In genomic region chr4:15965325-15965724, GRCh38 we compare ENCODE assay signal across 28 cellular contexts. TPM values are rescaled to one million over a fixed set of nuclear protein-coding genes. Genes with fewer than 3 reads are reported as not detected.
"Had no signal": no experiment of that assay in that cellular context is flagged by ENCODE, and none has a peak within 500 bp of the region (broad histone marks: within the 10 kb centered on the region; RNA-seq: fewer than 3 reads in every experiment).

No MANE protein-coding gene starts in this region.

- H3K4me3 ChIP-seq: ascending aorta, body of pancreas had no signal

- DNase-seq: activated B cell treated with CpG ODN at 0.5 μM for 24 hours; activated CD4-positive, alpha-beta T cell treated with anti-CD3 and anti-CD28 coated beads for 1 hour; activated CD4-positive, alpha-beta T cell treated with anti-CD3 and anti-CD28 coated beads, Interleukin-2, amount 10 ng/mL, durations not matched to agents 24 days and 14 days; activated CD4-positive, alpha-beta T cell treated with anti-CD3 and anti-CD28 coated beads, Interleukin-2, amount 50 U/mL, for 48 hours; activated CD8-positive, alpha-beta memory T cell treated with anti-CD3 and anti-CD28 coated beads, Interleukin-2, amount 10 ng/mL, durations not matched to agents 7 days and 5 days; activated effector memory CD4-positive, alpha-beta T cell treated with Interleukin-2 at 50 U/mL for 16 hours; activated naive CD4-positive, alpha-beta T cell; activated naive CD8-positive, alpha-beta T cell treated with anti-CD3 and anti-CD28 coated beads, Interleukin-2, amount 50 U/mL, for 24 hours; activated T-cell treated with anti-CD3 and anti-CD28 coated beads, Interleukin-2, amount 50 U/mL, for 24 hours; amniotic stem cell; body of pancreas; central memory CD4-positive, alpha-beta T cell; Kasumi-1; KBM-7; NCI-H1105 treated with DMSO at 0.1 percent for 48 hours; NCI-H1436 treated with DMSO at 0.1 percent for 48 hours; NCI-H187; NCI-H2081; NCI-H446; NCI-H524; PC-3; SHP77 treated with DMSO at 0.1 percent for 48 hours had no signal

- H3K27me3 ChIP-seq: ascending aorta, body of pancreas had no signal

- H3K27ac ChIP-seq: ascending aorta, body of pancreas had no signal

- ATAC-seq: activated CD8-positive, alpha-beta memory T cell treated with anti-CD3 and anti-CD28 coated beads, Interleukin-2, amount 10 ng/mL, durations not matched to agents 7 days and 5 days; activated naive CD4-positive, alpha-beta T cell treated with anti-CD3 and anti-CD28 coated beads, Interleukin-2, amount 50 U/mL, for 72 hours; activated naive CD8-positive, alpha-beta T cell treated with anti-CD3 and anti-CD28 coated beads, Interleukin-2, amount 50 U/mL, for 24 hours; body of pancreas; PC-3 had no signal

- H3K36me3 Mint-ChIP-seq: activated CD8-positive, alpha-beta memory T cell treated with anti-CD3 and anti-CD28 coated beads, Interleukin-2, amount 10 ng/mL, durations not matched to agents 7 days and 5 days; activated naive CD4-positive, alpha-beta T cell treated with anti-CD3 and anti-CD28 coated beads, Interleukin-2, amount 50 U/mL, for 72 hours had no signal

- H3K36me3 ChIP-seq: ascending aorta had no signal

- H3K4me1 ChIP-seq: ascending aorta, body of pancreas had no signal

- H3K9me3 Mint-ChIP-seq: activated CD4-positive, alpha-beta T cell treated with anti-CD3 and anti-CD28 coated beads, Interleukin-2, amount 10 ng/mL, durations not matched to agents 24 days and 14 days; T-helper 1 cell treated with Interleukin-12 subunit alpha and Interleukin-12 subunit beta and Interleukin-4 antibody, amounts not matched to agents 30 μg/mL and 1 μg/mL, for 36 hours had no signal

- H3K9me3 ChIP-seq: ascending aorta had no signal

- H3K27ac Mint-ChIP-seq: activated B cell treated with CpG ODN at 0.5 μM for 24 hours; activated CD4-positive, alpha-beta T cell treated with anti-CD3 and anti-CD28 coated beads, Interleukin-2, amount 10 ng/mL, durations not matched to agents 24 days and 14 days; activated CD8-positive, alpha-beta memory T cell treated with anti-CD3 and anti-CD28 coated beads, Interleukin-2, amount 10 ng/mL, durations not matched to agents 7 days and 5 days; activated naive CD8-positive, alpha-beta T cell treated with anti-CD3 and anti-CD28 coated beads, Interleukin-2, amount 50 U/mL, for 24 hours; activated T-cell treated with anti-CD3 and anti-CD28 coated beads, Interleukin-2, amount 50 U/mL, for 24 hours; activated T-helper 1 cell treated with anti-CD3 and anti-CD28 coated beads, Interleukin-12 subunit alpha, Interleukin-12 subunit beta, Interleukin-2, Interleukin-4 antibody, amounts not matched to agents 30 ng/mL and 10 ng/mL and 1 ng/mL, durations not matched to agents 14 hours and 24 hours and 36 hours; T-helper 1 cell treated with Interleukin-12 subunit alpha and Interleukin-12 subunit beta and Interleukin-4 antibody, amounts not matched to agents 30 μg/mL and 1 μg/mL, for 36 hours had no signal

- H3K4me3 Mint-ChIP-seq: activated B cell treated with CpG ODN at 0.5 μM for 24 hours; activated CD4-positive, alpha-beta T cell treated with anti-CD3 and anti-CD28 coated beads, Interleukin-2, amount 10 ng/mL, durations not matched to agents 24 days and 14 days; activated CD8-positive, alpha-beta memory T cell treated with anti-CD3 and anti-CD28 coated beads, Interleukin-2, amount 10 ng/mL, durations not matched to agents 7 days and 5 days; activated naive CD8-positive, alpha-beta T cell treated with anti-CD3 and anti-CD28 coated beads, Interleukin-2, amount 50 U/mL, for 24 hours; activated T-cell treated with anti-CD3 and anti-CD28 coated beads, Interleukin-2, amount 50 U/mL, for 24 hours; activated T-helper 1 cell treated with anti-CD3 and anti-CD28 coated beads, Interleukin-12 subunit alpha, Interleukin-12 subunit beta, Interleukin-2, Interleukin-4 antibody, amounts not matched to agents 30 ng/mL and 10 ng/mL and 1 ng/mL, durations not matched to agents 14 hours and 24 hours and 36 hours; T-helper 1 cell treated with Interleukin-12 subunit alpha and Interleukin-12 subunit beta and Interleukin-4 antibody, amounts not matched to agents 30 μg/mL and 1 μg/mL, for 36 hours had no signal

RNA-seq across cellular contexts. Expression of gene FGFBP2, which starts 2.4 kb away (rescaled TPM):
- total RNA-seq: ascending aorta, bronchial epithelial cell, PC-3 had no signal

RNA-seq across cellular contexts. Expression of gene FGFBP1, which starts 26.8 kb away (rescaled TPM):
- total RNA-seq: activated B cell treated with CpG ODN at 0.5 μM for 24 hours; activated CD4-positive, alpha-beta T cell treated with anti-CD3 and anti-CD28 coated beads, Interleukin-2, amount 10 ng/mL, durations not matched to agents 24 days and 14 days; activated CD8-positive, alpha-beta memory T cell treated with anti-CD3 and anti-CD28 coated beads, Interleukin-2, amount 10 ng/mL, durations not matched to agents 7 days and 5 days; activated naive CD4-positive, alpha-beta T cell treated with anti-CD3 and anti-CD28 coated beads, Interleukin-2, amount 50 U/mL, for 72 hours; activated T-helper 1 cell treated with anti-CD3 and anti-CD28 coated beads, Interleukin-12 subunit alpha, Interleukin-12 subunit beta, Interleukin-2, Interleukin-4 antibody, amounts not matched to agents 30 ng/mL and 10 ng/mL and 1 ng/mL, durations not matched to agents 14 hours and 24 hours and 36 hours; ascending aorta; body of pancreas; SK-MEL-5 had no signal
